In genomic region chr5:181283347-181283746, GRCh38 we compare ENCODE assay signal across 20 cellular contexts. TPM values are rescaled to one million over a fixed set of nuclear protein-coding genes. Genes with fewer than 3 reads are reported as not detected.
A peak's percentile ranks its signal among the peaks of the same experiment; 100 is the strongest.
DNase-seq lines count a peak whose midpoint lies in the region; ATAC-seq and TF ChIP-seq lines count a peak whose summit lies in the region.
"Had no signal": no experiment of that assay in that cellular context is flagged by ENCODE, and none has a peak within 500 bp of the region (broad histone marks: within the 10 kb centered on the region; RNA-seq: fewer than 3 reads in every experiment).

No MANE protein-coding gene starts in this region.

- peak; percentile 41 for DNase-seq in Right ventricle myocardium inferior (ENCODE audit: missing footprints)
- DNase-seq in Right ventricle myocardium superior = no peak
- DNase-seq in RPMI7951 (ENCODE audit: low read depth) = peak; percentile 41
- DNase-seq in myocyte (ENCODE audit: low read depth) = peak; percentile 24
- DNase-seq in type B pancreatic cell (ENCODE audit: extremely low spot score, unreplicated experiment) = no peak
- no peak for DNase-seq in HFFc6
- DNase-seq: DMS79; GF-D8; IMR-90; NCI-H1048; NCI-H146; NCI-H2227 treated with DMSO at 0.1 percent for 48 hours; NCI-H526; NK-92 treated with Interleukin-12 subunit alpha and Interleukin-12 subunit beta, amount 100 ng/mL, for 24 hours; SHP77 had no signal

- no peak for TF ChIP-seq CTCF in type B pancreatic cell (conservative IDR thresholded peaks at IDR 0.05)
- no peak for TF ChIP-seq CTCF in HFFc6 (IDR thresholded peaks at IDR 0.05)

- intact Hi-C loops in Right ventricle myocardium inferior (cut with DNase I) (no loop called here), Right ventricle myocardium superior (cut with DNase I) (no loop called here)

- H3K4me1 Mint-ChIP-seq in type B pancreatic cell (ENCODE audit: unreplicated experiment) = peaks cover 7% of the 10 kb centered on the region
- no peaks in the 10 kb centered on the region for H3K4me1 Mint-ChIP-seq in HFFc6 (ENCODE audit: low read depth)
- H3K4me1 Mint-ChIP-seq: CD14-positive monocyte had no signal

- H3K36me3 Mint-ChIP-seq in type B pancreatic cell (no peaks in the 10 kb centered on the region), HFFc6 (ENCODE audit: low read depth) (no peaks in the 10 kb centered on the region)
- H3K36me3 Mint-ChIP-seq: CD14-positive monocyte had no signal

- H3K27ac Mint-ChIP-seq in type B pancreatic cell (no peak overlapping the region), HFFc6 (no peak overlapping the region)
- H3K27ac Mint-ChIP-seq: CD14-positive monocyte, GM23338 had no signal

- no peaks in the 10 kb centered on the region for H3K27me3 Mint-ChIP-seq in type B pancreatic cell
- H3K27me3 Mint-ChIP-seq in HFFc6 (ENCODE audit: insufficient read depth) = peaks cover 5% of the 10 kb centered on the region; the same call in 1 of the 2 replicates

- peak overlapping the region; percentile 58 for H3K4me3 Mint-ChIP-seq in type B pancreatic cell
- H3K4me3 Mint-ChIP-seq in HFFc6 = no peak overlapping the region
- H3K4me3 Mint-ChIP-seq: CD14-positive monocyte, GM23338 had no signal

- ATAC-seq in Right ventricle myocardium inferior (no peak), Right ventricle myocardium superior (ENCODE audit: poor library complexity) (no peak), GM21619 (IDR thresholded peaks at IDR 0.05; ENCODE audit: unreplicated experiment) (no peak), HG02970 (IDR thresholded peaks at IDR 0.05; ENCODE audit: low FRiP score, unreplicated experiment) (no peak)
- ATAC-seq: GM23338, SK-N-SH treated with all-trans-retinoic acid at 6 μM for 48 hours had no signal

- H3K9me3 Mint-ChIP-seq in type B pancreatic cell (no peaks in the 10 kb centered on the region), HFFc6 (no peaks in the 10 kb centered on the region)
- H3K9me3 Mint-ChIP-seq: GM23338 had no signal

RNA-seq across cellular contexts. Expression of gene TRIM52, which starts 22.4 kb away (rescaled TPM):
- total RNA-seq in Right ventricle myocardium inferior (9.2 TPM), Right ventricle myocardium superior (9.3 TPM), myocyte (4.3 and 8.0 TPM in 2 replicates), type B pancreatic cell (ENCODE audit: low replicate concordance) (10.1 and 14.1 TPM in 2 replicates)
- 4.2 and 5.4 TPM in 2 replicates for total RNA-seq in RPMI7951 (2014; rRNA removed; shearing (Covaris generic))
- 9.4 TPM for polyA plus RNA-seq in myocyte (2012)
- 1 to 10 TPM; 5.2 to 6.9 (median 5.6) TPM for total RNA-seq in HFFc6 (2021; fragmentation: NEBNext Ultra II Directional; extraction: Animal tissue kit (Norgen Biotek cat#: 25700))

RNA-seq across cellular contexts. Expression of gene RACK1, which starts 39.6 kb away (rescaled TPM):
- total RNA-seq in Right ventricle myocardium inferior (693 TPM), Right ventricle myocardium superior (577 TPM), myocyte (2,741 and 2,769 TPM in 2 replicates), type B pancreatic cell (ENCODE audit: low replicate concordance) (1,864 and 2,055 TPM in 2 replicates)
- 1,915 and 2,129 TPM in 2 replicates for total RNA-seq in RPMI7951 (2014; rRNA removed; shearing (Covaris generic))
- 2,253 TPM for polyA plus RNA-seq in myocyte (2012)
- total RNA-seq in HFFc6 (2021; fragmentation: NEBNext Ultra II Directional; extraction: Animal tissue kit (Norgen Biotek cat#: 25700)) = 1,000 to 10,000 TPM; 1,737 to 2,012 (median 1,885) TPM

Comparison
In these comparisons a context has a peak if more than half of its experiments do, and no peak if none do; other contexts are left out.
1. DNase-seq: peak in Right ventricle myocardium inferior (single experiment), RPMI7951 (single experiment) and myocyte (single experiment); none in Right ventricle myocardium superior (single experiment), type B pancreatic cell (single experiment) and HFFc6 (single experiment).